In the genomic region with DNA sequence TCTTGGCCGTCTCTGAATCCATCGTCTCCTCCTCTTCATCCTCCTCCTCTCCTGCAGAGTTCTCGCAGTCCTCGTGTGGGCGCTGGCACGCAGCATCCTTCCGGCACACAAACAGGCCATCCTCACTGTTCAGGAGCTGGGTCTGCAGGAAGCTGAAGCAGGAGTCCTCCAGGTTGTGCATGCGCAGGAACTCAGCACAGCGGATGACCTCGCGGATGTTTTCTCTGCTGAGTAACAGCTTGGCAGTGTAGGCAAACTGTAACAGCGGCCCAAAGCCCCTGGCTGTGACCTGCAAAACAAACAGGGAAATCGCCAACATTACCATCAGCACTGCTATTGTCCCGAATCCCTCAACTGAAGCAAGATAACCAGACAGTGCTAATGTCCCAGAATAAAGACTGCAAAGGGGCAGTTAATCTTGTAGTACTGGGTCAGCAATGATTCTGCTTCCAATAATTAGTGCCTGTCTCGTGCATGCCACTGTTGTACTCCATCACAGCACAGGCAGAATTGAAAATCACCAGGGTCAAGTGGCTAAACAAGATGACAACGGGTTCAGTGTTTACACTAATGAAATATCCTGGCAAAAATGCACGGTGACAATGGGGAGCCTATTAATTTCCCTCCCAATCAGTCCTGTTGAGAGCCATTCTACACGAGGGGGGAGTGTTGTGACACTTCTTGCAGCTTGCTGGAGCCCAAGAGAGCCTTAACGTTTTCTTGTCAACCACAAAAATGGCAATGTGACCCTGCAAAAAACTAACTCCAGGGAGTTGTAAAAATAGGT, we compare ENCODE assay signal across 9 cellular contexts. TPM values are rescaled to one million over a fixed set of nuclear protein-coding genes. Genes with fewer than 3 reads are reported as not detected.
A peak's percentile ranks its signal among the peaks of the same experiment; 100 is the strongest.
DNase-seq lines count a peak whose midpoint lies in the region; ATAC-seq lines count a peak whose summit lies in the region.
"Had no signal": no experiment of that assay in that cellular context is flagged by ENCODE, and none has a peak within 500 bp of the region (broad histone marks: within the 10 kb centered on the region; RNA-seq: fewer than 3 reads in every experiment).

No MANE protein-coding gene starts in this region.

- CTCF ChIA-PET in T-cell (lab: Charles Lee) = interaction anchor here (0.7 to 1.6 kb wide), 7 partner anchors 11 to 525 kb away, joined by 3 to 27 read pairs (median 3); no protein-coding TSS in a partner anchor

- no peaks in the 10 kb centered on the region for H3K27me3 Mint-ChIP-seq in activated CD4-positive, alpha-beta T cell treated with anti-CD3 and anti-CD28 coated beads, Interleukin-2, amount 10 ng/mL, durations not matched to agents 24 days and 14 days
- H3K27me3 Mint-ChIP-seq in T-cell = no peaks in the 10 kb centered on the region

- H3K9me3 Mint-ChIP-seq in activated CD4-positive, alpha-beta T cell treated with anti-CD3 and anti-CD28 coated beads, Interleukin-2, amount 10 ng/mL, durations not matched to agents 24 days and 14 days = no peaks in the 10 kb centered on the region
- H3K9me3 Mint-ChIP-seq in T-cell = no peaks in the 10 kb centered on the region

- peaks cover 64% of the 10 kb centered on the region for H3K4me1 Mint-ChIP-seq in activated CD4-positive, alpha-beta T cell treated with anti-CD3 and anti-CD28 coated beads, Interleukin-2, amount 10 ng/mL, durations not matched to agents 24 days and 14 days
- peaks cover 63 to 70% (median 67%) of the 10 kb centered on the region in 3 donors for H3K4me1 Mint-ChIP-seq in T-cell

- no peak for DNase-seq in activated CD4-positive, alpha-beta T cell treated with anti-CD3 and anti-CD28 coated beads, Interleukin-2, amount 10 ng/mL, durations not matched to agents 24 days and 14 days
- no peak for DNase-seq in activated CD4-positive, alpha-beta T cell treated with anti-CD3 and anti-CD28 coated beads for 1 hour
- DNase-seq in T-cell (peak in 1 of 34 experiments; percentile 12), glomerular visceral epithelial cell (ENCODE audit: extremely low spot score) (peak; percentile 62), GDM1 (lab: John Stamatoyannopoulos, UW) (no peak), NCI-H187 (lab: John Stamatoyannopoulos, UW) (no peak), HCEC 1CT (no peak)
- peak; percentile 23 for DNase-seq in stimulated activated CD8-positive, alpha-beta memory T cell treated with anti-CD3 and anti-CD28 coated beads, Interleukin-4, amount 100 ng/mL, for 48 hours

- POLR2A ChIA-PET in T-cell (lab: Charles Lee) = interaction anchor here in 1 of 2 donors (0.6 to 0.8 kb wide), 2 partner anchors 11 to 336 kb away, joined by 3 read pairs; no protein-coding TSS in a partner anchor

- H3K27ac Mint-ChIP-seq in activated CD4-positive, alpha-beta T cell treated with anti-CD3 and anti-CD28 coated beads, Interleukin-2, amount 10 ng/mL, durations not matched to agents 24 days and 14 days = peak overlapping the region; percentile 84
- peak overlapping the region; percentile 69 to 84 for H3K27ac Mint-ChIP-seq in T-cell

- H3K36me3 Mint-ChIP-seq in activated CD4-positive, alpha-beta T cell treated with anti-CD3 and anti-CD28 coated beads, Interleukin-2, amount 10 ng/mL, durations not matched to agents 24 days and 14 days (ENCODE audit: low read depth) = peaks cover 73% of the 10 kb centered on the region
- H3K36me3 Mint-ChIP-seq in T-cell = peaks cover 36% of the 10 kb centered on the region

- ATAC-seq in T-cell (replicated peaks in 1 of 4) = no peak

- intact Hi-C loops in activated CD4-positive, alpha-beta T cell treated with anti-CD3 and anti-CD28 coated beads, Interleukin-2, amount 10 ng/mL, durations not matched to agents 24 days and 14 days (cut with micrococcal nuclease) = loop anchor here (1.0 to 5.0 kb wide), 4 partner anchors 10 to 323 kb away; no protein-coding TSS in a partner anchor

- peak overlapping the region; percentile 69 for H3K4me3 Mint-ChIP-seq in activated CD4-positive, alpha-beta T cell treated with anti-CD3 and anti-CD28 coated beads, Interleukin-2, amount 10 ng/mL, durations not matched to agents 24 days and 14 days
- peak overlapping the region in 1 of 3 donors; percentile 64 for H3K4me3 Mint-ChIP-seq in T-cell

RNA-seq across cellular contexts. Expression of gene GJA10, which starts 57.5 kb away (rescaled TPM):
- total RNA-seq in activated CD4-positive, alpha-beta T cell treated with anti-CD3 and anti-CD28 coated beads, Interleukin-2, amount 10 ng/mL, durations not matched to agents 24 days and 14 days = not detected in 2 replicates
- total RNA-seq in T-cell = not detected
- total RNA-seq: smooth muscle cell had no signal

Comparison
In these comparisons a context has a peak if more than half of its experiments do, and no peak if none do; other contexts are left out.
1. DNase-seq: peak in glomerular visceral epithelial cell (single experiment) and stimulated activated CD8-positive, alpha-beta memory T cell treated with anti-CD3 and anti-CD28 coated beads, Interleukin-4, amount 100 ng/mL, for 48 hours (single experiment); none in activated CD4-positive, alpha-beta T cell treated with anti-CD3 and anti-CD28 coated beads, Interleukin-2, amount 10 ng/mL, durations not matched to agents 24 days and 14 days (single experiment), activated CD4-positive, alpha-beta T cell treated with anti-CD3 and anti-CD28 coated beads for 1 hour (single experiment), GDM1 (single experiment), NCI-H187 (0 of 2) and HCEC 1CT (single experiment).